8 cellular contexts compared by ENCODE assay signal in genomic region chr10:45726703-45727420, GRCh38.
DNase-seq lines count a peak whose midpoint lies in the region; ATAC-seq lines count a peak whose summit lies in the region.
"Not testable (repeated sequence)": the region's sequence is repeated elsewhere in the genome, so short reads cannot be mapped to it uniquely, and the experiment has no call there.

A gene with protein sequence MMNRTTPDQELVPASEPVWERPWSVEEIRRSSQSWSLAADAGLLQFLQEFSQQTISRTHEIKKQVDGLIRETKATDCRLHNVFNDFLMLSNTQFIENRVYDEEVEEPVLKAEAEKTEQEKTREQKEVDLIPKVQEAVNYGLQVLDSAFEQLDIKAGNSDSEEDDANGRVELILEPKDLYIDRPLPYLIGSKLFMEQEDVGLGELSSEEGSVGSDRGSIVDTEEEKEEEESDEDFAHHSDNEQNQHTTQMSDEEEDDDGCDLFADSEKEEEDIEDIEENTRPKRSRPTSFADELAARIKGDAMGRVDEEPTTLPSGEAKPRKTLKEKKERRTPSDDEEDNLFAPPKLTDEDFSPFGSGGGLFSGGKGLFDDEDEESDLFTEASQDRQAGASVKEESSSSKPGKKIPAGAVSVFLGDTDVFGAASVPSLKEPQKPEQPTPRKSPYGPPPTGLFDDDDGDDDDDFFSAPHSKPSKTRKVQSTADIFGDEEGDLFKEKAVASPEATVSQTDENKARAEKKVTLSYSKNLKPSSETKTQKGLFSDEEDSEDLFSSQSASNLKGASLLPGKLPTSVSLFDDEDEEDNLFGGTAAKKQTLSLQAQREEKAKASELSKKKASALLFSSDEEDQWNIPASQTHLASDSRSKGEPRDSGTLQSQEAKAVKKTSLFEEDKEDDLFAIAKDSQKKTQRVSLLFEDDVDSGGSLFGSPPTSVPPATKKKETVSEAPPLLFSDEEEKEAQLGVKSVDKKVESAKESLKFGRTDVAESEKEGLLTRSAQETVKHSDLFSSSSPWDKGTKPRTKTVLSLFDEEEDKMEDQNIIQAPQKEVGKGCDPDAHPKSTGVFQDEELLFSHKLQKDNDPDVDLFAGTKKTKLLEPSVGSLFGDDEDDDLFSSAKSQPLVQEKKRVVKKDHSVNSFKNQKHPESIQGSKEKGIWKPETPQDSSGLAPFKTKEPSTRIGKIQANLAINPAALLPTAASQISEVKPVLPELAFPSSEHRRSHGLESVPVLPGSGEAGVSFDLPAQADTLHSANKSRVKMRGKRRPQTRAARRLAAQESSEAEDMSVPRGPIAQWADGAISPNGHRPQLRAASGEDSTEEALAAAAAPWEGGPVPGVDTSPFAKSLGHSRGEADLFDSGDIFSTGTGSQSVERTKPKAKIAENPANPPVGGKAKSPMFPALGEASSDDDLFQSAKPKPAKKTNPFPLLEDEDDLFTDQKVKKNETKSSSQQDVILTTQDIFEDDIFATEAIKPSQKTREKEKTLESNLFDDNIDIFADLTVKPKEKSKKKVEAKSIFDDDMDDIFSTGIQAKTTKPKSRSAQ (N-terminal part only) (plus strand): TSS chr10:45727266. CDS start chr10:45727318, 52 bp downstream.

- not testable (repeated sequence) for H3K36me3 ChIP-seq in BLaER1

- H3K9ac ChIP-seq in BLaER1: peak within 1 kb of the TSS; percentile 76

- DNase-seq in NCI-H82 (lab: John Stamatoyannopoulos, UW): peak; percentile 80
- DNase-seq in activated CD4-positive, alpha-beta T cell treated with anti-CD3 and anti-CD28 coated beads, Interleukin-2, amount 50 U/mL, for 4 hours: peak; percentile 95 to 96
- peak; percentile 23 for DNase-seq in cortex of kidney (lab: John Stamatoyannopoulos, UW)
- DNase-seq in stimulated activated CD4-positive, alpha-beta T cell treated with anti-CD3 and anti-CD28 coated beads, Interleukin-1b, Interleukin-23, amount 100 ng/mL, for 24 hours (ENCODE audit: low read depth in 4 of 4, low spot score in 1 of 4): peak; percentile 85 to 97 (median 94)

- peak within 1 kb of the TSS; percentile 76 for H3K4me2 ChIP-seq in BLaER1

- ATAC-seq in GM19351 (IDR thresholded peaks at IDR 0.05; ENCODE audit: unreplicated experiment) (peak; percentile 92), HG03460 (IDR thresholded peaks at IDR 0.05; ENCODE audit: unreplicated experiment) (peak; percentile 89)

- peak within 1 kb of the TSS; percentile 76 for H3K4me3 ChIP-seq in BLaER1

- H3K4me1 ChIP-seq in BLaER1: not testable (repeated sequence)

- not testable (repeated sequence) for H3K9me3 ChIP-seq in BLaER1

- peak within 1 kb of the TSS; percentile 51; the same call in 1 of the 2 replicates for H3K27ac ChIP-seq in BLaER1
- peak within 1 kb of the TSS; percentile 80 for H3K27ac ChIP-seq in layer of hippocampus (ENCODE audit: low read depth, low read length)

- H4K20me1 ChIP-seq in BLaER1: not testable (repeated sequence)

- not testable (repeated sequence) for H3K27me3 ChIP-seq in BLaER1; layer of hippocampus (ENCODE audit: control insufficient read depth, insufficient read depth, low read length)

Comparison
In these comparisons a context has a peak if more than half of its experiments do, and no peak if none do; other contexts are left out.
1. Peak in every context shown above with its lines: DNase-seq, ATAC-seq, H3K4me3 ChIP-seq and H3K27ac ChIP-seq.
2. DNase-seq: peak in every context shown above with its lines; median percentile 96 in activated CD4-positive, alpha-beta T cell treated with anti-CD3 and anti-CD28 coated beads, Interleukin-2, amount 50 U/mL, for 4 hours; 94 in stimulated activated CD4-positive, alpha-beta T cell treated with anti-CD3 and anti-CD28 coated beads, Interleukin-1b, Interleukin-23, amount 100 ng/mL, for 24 hours; 80 in NCI-H82; 23 in cortex of kidney.